24 cellular contexts compared by ENCODE assay signal in genomic region chr7:82241371-82241770, GRCh38.
"Had no signal": no experiment of that assay in that cellular context is flagged by ENCODE, and none has a peak within 500 bp of the region (broad histone marks: within the 10 kb centered on the region; RNA-seq: fewer than 3 reads in every experiment).

No MANE protein-coding gene starts in this region.

- FAIRE-seq: keratinocyte had no signal

- H3K27ac ChIP-seq: colonic mucosa, sigmoid colon, spleen, thoracic aorta, upper lobe of right lung, VCaP had no signal

- H3K9me3 Mint-ChIP-seq: activated naive CD4-positive, alpha-beta T cell treated with anti-CD3 and anti-CD28 coated beads, Interleukin-2, amount 10 ng/mL, durations not matched to agents 7 days and 5 days; activated naive CD8-positive, alpha-beta T cell treated with anti-CD3 and anti-CD28 coated beads, Interleukin-2, amount 50 U/mL, for 24 hours; activated T-cell treated with anti-CD3 and anti-CD28 coated beads, Interleukin-2, amount 50 U/mL, for 4 hours; nephron progenitor cell; stimulated activated naive B cell treated with anti-CD40 and anti-IgM and Interleukin-4, amounts not matched to agents 10 μg/mL and 1 μg/mL and 100 μg/mL, for 72 hours had no signal

- ATAC-seq: activated naive CD8-positive, alpha-beta T cell treated with anti-CD3 and anti-CD28 coated beads, Interleukin-2, amount 50 U/mL, for 24 hours; activated T-cell treated with anti-CD3 and anti-CD28 coated beads, Interleukin-2, amount 50 U/mL, for 4 hours; stimulated activated naive B cell treated with anti-CD40 and anti-IgM and Interleukin-4, amounts not matched to agents 10 μg/mL and 1 μg/mL and 100 μg/mL, for 72 hours; upper lobe of right lung had no signal

- H3K9me3 ChIP-seq: colonic mucosa, sigmoid colon, spleen, thoracic aorta, upper lobe of right lung had no signal

- H3K4me3 ChIP-seq: colonic mucosa, sigmoid colon, spleen, thoracic aorta, upper lobe of right lung had no signal

- H3K27me3 Mint-ChIP-seq: activated naive CD4-positive, alpha-beta T cell treated with anti-CD3 and anti-CD28 coated beads, Interleukin-2, amount 10 ng/mL, durations not matched to agents 7 days and 5 days; activated naive CD8-positive, alpha-beta T cell treated with anti-CD3 and anti-CD28 coated beads, Interleukin-2, amount 50 U/mL, for 24 hours; central memory CD8-positive, alpha-beta T cell; stimulated activated naive B cell treated with anti-CD40 and anti-IgM and Interleukin-4, amounts not matched to agents 10 μg/mL and 1 μg/mL and 100 μg/mL, for 72 hours had no signal

- H3K4me1 ChIP-seq: colonic mucosa, spleen, upper lobe of right lung had no signal

- DNase-seq: activated CD4-positive, alpha-beta T cell treated with anti-CD3 and anti-CD28 coated beads, Interleukin-2, amount 50 U/mL, for 1 hour; activated CD4-positive, CD25-positive, alpha-beta regulatory T cell treated with anti-CD3 and anti-CD28 coated beads, Interleukin-2, amount 50 U/mL, for 72 hours; activated CD8-positive, alpha-beta memory T cell treated with anti-CD3 and anti-CD28 coated beads, Interleukin-2, amount 50 U/mL, for 4 hours; activated effector memory CD4-positive, alpha-beta T cell treated with Interleukin-2 at 50 U/mL for 16 hours; activated naive CD4-positive, alpha-beta T cell treated with anti-CD3 and anti-CD28 coated beads, Interleukin-2, amount 10 ng/mL, durations not matched to agents 7 days and 5 days; activated naive CD8-positive, alpha-beta T cell treated with anti-CD3 and anti-CD28 coated beads, Interleukin-2, amount 50 U/mL, for 24 hours; activated T-cell treated with anti-CD3 and anti-CD28 coated beads, Interleukin-2, amount 50 U/mL, for 4 hours; aorta; colonic mucosa; foreskin melanocyte; hypothalamus; midbrain; nephron progenitor cell; occipital lobe; posterior cingulate gyrus; sigmoid colon; spleen; stimulated activated CD4-positive, alpha-beta T cell treated with anti-CD3 and anti-CD28 coated beads, Interleukin-4, amount 100 ng/mL, for 4 hours; stimulated activated naive B cell treated with anti-CD40 and anti-IgM and Interleukin-4, amounts not matched to agents 10 μg/mL and 1 μg/mL and 100 μg/mL, for 72 hours; upper lobe of right lung had no signal

- H3K27ac Mint-ChIP-seq: activated naive CD4-positive, alpha-beta T cell treated with anti-CD3 and anti-CD28 coated beads, Interleukin-2, amount 10 ng/mL, durations not matched to agents 7 days and 5 days; activated naive CD8-positive, alpha-beta T cell treated with anti-CD3 and anti-CD28 coated beads, Interleukin-2, amount 50 U/mL, for 24 hours; nephron progenitor cell; stimulated activated naive B cell treated with anti-CD40 and anti-IgM and Interleukin-4, amounts not matched to agents 10 μg/mL and 1 μg/mL and 100 μg/mL, for 72 hours had no signal

- H3K36me3 Mint-ChIP-seq: activated naive CD4-positive, alpha-beta T cell treated with anti-CD3 and anti-CD28 coated beads, Interleukin-2, amount 10 ng/mL, durations not matched to agents 7 days and 5 days; stimulated activated naive B cell treated with anti-CD40 and anti-IgM and Interleukin-4, amounts not matched to agents 10 μg/mL and 1 μg/mL and 100 μg/mL, for 72 hours had no signal

- H3K36me3 ChIP-seq: colonic mucosa, sigmoid colon, spleen, thoracic aorta, upper lobe of right lung had no signal

- H3K27me3 ChIP-seq: colonic mucosa, sigmoid colon, spleen, upper lobe of right lung had no signal

- H3K4me3 Mint-ChIP-seq: activated naive CD4-positive, alpha-beta T cell treated with anti-CD3 and anti-CD28 coated beads, Interleukin-2, amount 10 ng/mL, durations not matched to agents 7 days and 5 days; activated naive CD8-positive, alpha-beta T cell treated with anti-CD3 and anti-CD28 coated beads, Interleukin-2, amount 50 U/mL, for 24 hours; activated T-cell treated with anti-CD3 and anti-CD28 coated beads, Interleukin-2, amount 50 U/mL, for 4 hours; central memory CD8-positive, alpha-beta T cell; nephron progenitor cell; stimulated activated naive B cell treated with anti-CD40 and anti-IgM and Interleukin-4, amounts not matched to agents 10 μg/mL and 1 μg/mL and 100 μg/mL, for 72 hours had no signal

- H3K4me1 Mint-ChIP-seq: activated naive CD4-positive, alpha-beta T cell treated with anti-CD3 and anti-CD28 coated beads, Interleukin-2, amount 10 ng/mL, durations not matched to agents 7 days and 5 days; activated naive CD8-positive, alpha-beta T cell treated with anti-CD3 and anti-CD28 coated beads, Interleukin-2, amount 50 U/mL, for 24 hours; central memory CD8-positive, alpha-beta T cell; stimulated activated naive B cell treated with anti-CD40 and anti-IgM and Interleukin-4, amounts not matched to agents 10 μg/mL and 1 μg/mL and 100 μg/mL, for 72 hours had no signal
